Comparison of ENCODE assay signal across 8 cellular contexts in genomic region chr1:109483658-109484518, GRCh38. TPM values are rescaled to one million over a fixed set of nuclear protein-coding genes. Genes with fewer than 3 reads are reported as not detected.
A peak's percentile ranks its signal among the peaks of the same experiment; 100 is the strongest.
DNase-seq lines count a peak whose midpoint lies in the region; ATAC-seq and TF ChIP-seq lines count a peak whose summit lies in the region.

TSS of gene ATXN7L2 (plus strand) at chr1:109483905. CDS start at chr1:109483954, 49 bp downstream.

- H3K9me3 ChIP-seq in CD4-positive, alpha-beta T cell (ENCODE audit: control insufficient read depth, low read length) = no peaks in the 10 kb centered on the region
- H3K9me3 ChIP-seq in duodenal mucosa (ENCODE audit: control insufficient read depth in 1 of 2, low read length in 2 of 2) (no peaks in the 10 kb centered on the region), lung (ENCODE audit: control insufficient read depth in 2 of 2, insufficient read depth in 1 of 2, low read length in 1 of 2) (no peaks in the 10 kb centered on the region)

- H3K4me1 Mint-ChIP-seq in CD4-positive, alpha-beta T cell (ENCODE audit: low read depth) = peaks cover 39% of the 10 kb centered on the region
- H3K4me1 Mint-ChIP-seq in activated CD8-positive, alpha-beta T cell treated with anti-CD3 and anti-CD28 coated beads for 36 hours (ENCODE audit: low read depth) = peaks cover 30% of the 10 kb centered on the region

- intact Hi-C loops in CD4-positive, alpha-beta T cell (cut with DNase I, micrococcal nuclease) = loop anchor here (1.0 to 10.0 kb wide), 9 partner anchors 57 to 551 kb away; partner anchors contain the start of genes PSMA5 (in 2 of the 2), AHCYL1 (in 1 of the 2), CELSR2 (in 1 of the 2) and ELAPOR1 (in 1 of the 2)
- intact Hi-C loops in activated CD8-positive, alpha-beta T cell treated with anti-CD3 and anti-CD28 coated beads for 36 hours (cut with micrococcal nuclease) = loop anchor here (2.0 kb wide), 1 partner anchor 57 kb away; the partner anchor contains the start of gene PSMA5

- peak within 1 kb of the TSS; percentile 34 to 72 for H3K9ac ChIP-seq in duodenal mucosa (ENCODE audit: low read depth in 1 of 2, low read length in 2 of 2)

- H3K36me3 ChIP-seq in duodenal mucosa (ENCODE audit: control insufficient read depth in 1 of 2, insufficient read depth in 2 of 2, low read length in 2 of 2) (peaks cover 0 to 8% of the 10 kb centered on the region in 2 donors), lung (ENCODE audit: control insufficient read depth in 2 of 2, insufficient read depth in 2 of 2, low read length in 2 of 2) (peaks cover 0 to 8% of the 10 kb centered on the region in 2 donors)

- peak within 1 kb of the TSS; percentile 74 for H3K27ac ChIP-seq in CD4-positive, alpha-beta T cell (ENCODE audit: low read depth, low read length)
- H3K27ac ChIP-seq in duodenal mucosa (ENCODE audit: low read depth, low read length) (peak within 1 kb of the TSS; percentile 92), lung (ENCODE audit: low read depth in 1 of 2, low read length in 1 of 2) (peak within 1 kb of the TSS; percentile 91 to 94)

- H3K9me3 Mint-ChIP-seq in CD4-positive, alpha-beta T cell = no peaks in the 10 kb centered on the region
- no peaks in the 10 kb centered on the region for H3K9me3 Mint-ChIP-seq in activated CD8-positive, alpha-beta T cell treated with anti-CD3 and anti-CD28 coated beads for 36 hours

- H3K4me1 ChIP-seq in duodenal mucosa (ENCODE audit: control insufficient read depth in 1 of 2, insufficient read depth in 2 of 2, low read length in 2 of 2) (peaks cover 13 to 16% of the 10 kb centered on the region in 2 donors), lung (ENCODE audit: control insufficient read depth in 2 of 2, insufficient read depth in 2 of 2, low read length in 2 of 2) (peaks cover 0 to 6% of the 10 kb centered on the region in 2 donors)

- H3K4me3 ChIP-seq in duodenal mucosa (ENCODE audit: low read depth in 1 of 2, low read length in 2 of 2) (peak within 1 kb of the TSS; percentile 90 to 96), lung (peak within 1 kb of the TSS; percentile 73)

- 0 to 1% methylated on average over 58 to 73 of the region's 73 CpGs for WGBS in lung, 2 donors

- POLR2A ChIA-PET in CD4-positive, alpha-beta T cell (lab: Charles Lee) = interaction anchor here (0.6 to 4.7 kb wide), 25 partner anchors 8 to 551 kb away, joined by 3 to 76 read pairs (median 5); partner anchors contain the start of genes AMIGO1, AMPD2, CYB561D1 and GNAI3
- POLR2A ChIA-PET in activated CD8-positive, alpha-beta T cell treated with anti-CD3 and anti-CD28 coated beads for 36 hours (lab: Charles Lee) = interaction anchor here (0.6 to 3.6 kb wide), 17 partner anchors 9 to 384 kb away, joined by 3 to 25 read pairs (median 6); partner anchors contain the start of genes AMIGO1, CYB561D1, GNAI3 and PSMA5

- H3K27ac Mint-ChIP-seq in CD4-positive, alpha-beta T cell = peak within 1 kb of the TSS; percentile 87
- peak within 1 kb of the TSS; percentile 94 for H3K27ac Mint-ChIP-seq in activated CD8-positive, alpha-beta T cell treated with anti-CD3 and anti-CD28 coated beads for 36 hours

- peak; percentile 86 to 94 (median 92) for DNase-seq in CD4-positive, alpha-beta T cell
- DNase-seq in HK-2 (ENCODE audit: unreplicated experiment) = peak; percentile 94
- peak; percentile 80 for DNase-seq in NCI-H82 treated with DMSO at 0.1 percent for 48 hours (lab: John Stamatoyannopoulos, UW; ENCODE audit: unreplicated experiment)
- DNase-seq in activated CD8-positive, alpha-beta T cell treated with anti-CD3 and anti-CD28 coated beads for 36 hours = peak; percentile 90
- peak; percentile 93 for DNase-seq in lung (ENCODE audit: low spot score)
- DNase-seq in stimulated activated CD4-positive, alpha-beta T cell treated with anti-CD3 and anti-CD28 coated beads, TNF-alpha, amount 100 ng/mL, for 24 hours (ENCODE audit: low read depth in 3 of 3) = peak; percentile 81 to 89 (median 88)

- peaks cover 24% of the 10 kb centered on the region for H3K36me3 Mint-ChIP-seq in CD4-positive, alpha-beta T cell (ENCODE audit: low read depth)
- peaks cover 4% of the 10 kb centered on the region for H3K36me3 Mint-ChIP-seq in activated CD8-positive, alpha-beta T cell treated with anti-CD3 and anti-CD28 coated beads for 36 hours (ENCODE audit: low read depth)

- ATAC-seq in CD4-positive, alpha-beta T cell (ENCODE audit: poor library complexity) = peak; percentile 83
- ATAC-seq in GM19455 (IDR thresholded peaks at IDR 0.05; ENCODE audit: unreplicated experiment) (peak; percentile 78), lung (ENCODE audit: insufficient read depth, low FRiP score) (peak; percentile 97)
- ATAC-seq in activated CD8-positive, alpha-beta T cell treated with anti-CD3 and anti-CD28 coated beads for 36 hours = peak; percentile 81

- no peaks in the 10 kb centered on the region for H3K27me3 ChIP-seq in CD4-positive, alpha-beta T cell (ENCODE audit: control insufficient read depth, insufficient read depth, low read length)
- H3K27me3 ChIP-seq in duodenal mucosa (ENCODE audit: control insufficient read depth in 1 of 2, insufficient read depth in 2 of 2, low read length in 2 of 2) (peaks cover 0 to 5% of the 10 kb centered on the region in 2 donors), lung (ENCODE audit: control insufficient read depth, insufficient read depth) (no peaks in the 10 kb centered on the region)

- H3K27me3 Mint-ChIP-seq in CD4-positive, alpha-beta T cell = peaks cover 1% of the 10 kb centered on the region
- H3K27me3 Mint-ChIP-seq in activated CD8-positive, alpha-beta T cell treated with anti-CD3 and anti-CD28 coated beads for 36 hours = peaks cover 1% of the 10 kb centered on the region

- H3K4me3 Mint-ChIP-seq in CD4-positive, alpha-beta T cell = peak within 1 kb of the TSS; percentile 93
- H3K4me3 Mint-ChIP-seq in activated CD8-positive, alpha-beta T cell treated with anti-CD3 and anti-CD28 coated beads for 36 hours = peak within 1 kb of the TSS; percentile 91

- CTCF ChIA-PET in CD4-positive, alpha-beta T cell (lab: Charles Lee) = interaction anchor here (1.0 to 4.3 kb wide), 4 partner anchors 9 to 65 kb away, joined by 4 to 30 read pairs (median 13); partner anchors contain the start of genes CYB561D1 and GNAI3
- CTCF ChIA-PET in activated CD8-positive, alpha-beta T cell treated with anti-CD3 and anti-CD28 coated beads for 36 hours (lab: Charles Lee) = interaction anchor here (1.0 to 40.7 kb wide), 9 partner anchors 9 to 85 kb away, joined by 3 to 1390 read pairs (median 5); partner anchors contain the start of genes AMIGO1, CYB561D1, GNAI3 and GPR61

- TF ChIP-seq CTCF in CD4-positive, alpha-beta T cell (IDR thresholded peaks at IDR 0.05) = no peak
- no peak for TF ChIP-seq CTCF in activated CD8-positive, alpha-beta T cell treated with anti-CD3 and anti-CD28 coated beads for 36 hours (IDR thresholded peaks at IDR 0.05)
- TF ChIP-seq CTCF in lung (IDR thresholded peaks at IDR 0.05; ENCODE audit: control extremely low read depth, extremely low read depth) = no peak

RNA-seq across cellular contexts. Expression of gene ATXN7L2, which starts in this region (rescaled TPM):
- total RNA-seq in CD4-positive, alpha-beta T cell = 10 to 100 TPM; 11.8 to 13.1 TPM
- 10 to 100 TPM; 11.2 to 13.7 TPM for total RNA-seq in activated CD8-positive, alpha-beta T cell treated with anti-CD3 and anti-CD28 coated beads for 36 hours
- total RNA-seq in lung = 1 to 10 TPM; 2.6 to 4.5 TPM
- 1 to 10 TPM; 4.2 to 6.0 TPM for polyA plus RNA-seq in lung

Comparison
In these comparisons a context has a peak if more than half of its experiments do, and no peak if none do; other contexts are left out.
1. Peak in every context shown above with its lines: DNase-seq, ATAC-seq, H3K4me3 ChIP-seq and H3K27ac ChIP-seq.